8 cellular contexts compared by ENCODE assay signal in the genomic region with DNA sequence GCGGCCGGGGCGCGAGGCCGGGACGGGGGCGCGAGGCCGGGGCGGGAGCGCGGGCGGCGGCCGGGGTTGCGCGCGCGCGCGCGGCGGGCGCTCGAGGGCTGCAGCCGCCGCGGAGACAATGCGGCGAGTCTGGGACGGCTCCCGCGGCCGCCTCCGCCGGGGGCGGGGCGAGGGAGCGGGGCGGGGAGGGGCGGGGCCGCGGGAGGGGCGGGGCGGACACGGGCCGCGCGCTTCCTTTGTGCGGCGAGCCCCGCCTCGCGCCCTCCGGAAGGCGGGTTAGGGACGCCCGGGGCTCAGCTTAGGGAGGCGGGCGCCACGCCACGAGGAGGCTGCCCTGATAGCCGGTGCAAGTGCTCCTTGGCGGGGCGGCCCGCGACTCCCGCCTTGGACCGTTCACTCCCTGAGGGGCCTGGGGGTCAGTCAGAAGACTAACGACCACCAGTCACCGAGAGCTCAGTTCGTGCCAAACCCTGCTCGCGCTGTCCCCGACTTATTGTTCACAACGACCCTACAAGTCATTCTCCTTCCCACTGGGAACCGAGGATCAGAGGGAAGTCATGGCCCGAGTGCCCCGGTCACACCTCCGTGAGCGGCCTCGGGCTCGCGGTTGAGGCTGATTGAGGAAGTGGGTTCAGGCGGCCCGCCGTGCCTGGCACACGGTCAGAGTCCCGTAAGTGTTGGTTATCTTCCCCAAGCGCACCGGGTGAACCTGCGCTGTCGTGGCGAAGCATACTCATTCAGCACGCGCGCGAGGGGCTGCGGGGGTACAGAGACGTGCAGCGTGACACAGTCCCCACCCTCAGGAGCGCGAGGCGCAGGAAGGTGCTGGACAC. TPM values are rescaled to one million over a fixed set of nuclear protein-coding genes. Genes with fewer than 3 reads are reported as not detected.
DNase-seq lines count a peak whose midpoint lies in the region; ATAC-seq, FAIRE-seq and TF ChIP-seq lines count a peak whose summit lies in the region.

No MANE protein-coding gene starts in this region.

- peaks cover 0 to 7% of the 10 kb centered on the region in 2 donors for H3K4me1 ChIP-seq in small intestine (ENCODE audit: control insufficient read depth in 2 of 2, insufficient read depth in 1 of 2, low read depth in 1 of 2, low read length in 1 of 2)

- H3K36me3 ChIP-seq in small intestine (ENCODE audit: control insufficient read depth in 2 of 2, insufficient read depth in 2 of 2, low read length in 2 of 2), result no peaks in the 10 kb centered on the region

- in situ Hi-C loops in T47D (cut with HindIII; ENCODE audit: low pct_unique_long_range_greater_than_20kb, low sequenced_read_pairs), result no loop called here

- DNase-seq in A172 (ENCODE audit: low spot score), result peak; percentile 45
- DNase-seq in NCI-H2107 treated with DMSO at 0.1 percent for 48 hours (lab: John Stamatoyannopoulos, UW; ENCODE audit: unreplicated experiment), result peak; percentile 73
- peak; percentile 83 for DNase-seq in T47D (ENCODE audit: low read depth in 1 of 2, low spot score in 1 of 2)
- DNase-seq in iPS-NIHi7 (ENCODE audit: extremely low spot score), result peak; percentile 91
- DNase-seq in small intestine, result peak; percentile 87

- H3K27ac ChIP-seq in VCaP (peak overlapping the region; percentile 94), small intestine (ENCODE audit: low read depth in 1 of 2, low read length in 1 of 2) (peak overlapping the region; percentile 86 to 96)

- ATAC-seq in GM18520 (IDR thresholded peaks at IDR 0.05; ENCODE audit: unreplicated experiment) (peak; percentile 57), HG03039 (IDR thresholded peaks at IDR 0.05; ENCODE audit: unreplicated experiment) (peak; percentile 74)

- H3K27me3 ChIP-seq in small intestine (ENCODE audit: control insufficient read depth in 2 of 2, insufficient read depth in 2 of 2, low read length in 2 of 2), result no peaks in the 10 kb centered on the region

- FAIRE-seq in small intestine (lab: Jason Lieb, UNC), result no peak

- TF ChIP-seq CTCF in VCaP (conservative IDR thresholded peaks at IDR 0.05), result no peak

- peak overlapping the region; percentile 75 to 94 for H3K4me3 ChIP-seq in small intestine (ENCODE audit: low read depth in 1 of 2, low read length in 2 of 2)

- no peaks in the 10 kb centered on the region for H3K9me3 ChIP-seq in small intestine (ENCODE audit: control insufficient read depth, low read depth)

- 0 to 1% (median 0%) methylated on average over 49 to 104 of the region's 104 CpGs for WGBS in small intestine, 3 donors

RNA-seq across cellular contexts. Expression of a gene that starts 29.1 kb away (rescaled TPM):
- not detected in 2 replicates for total RNA-seq in A172 (2014; rRNA removed; shearing (Covaris generic))
- polyA plus RNA-seq in small intestine, result not detected

Comparison
In these comparisons a context has a peak if more than half of its experiments do, and no peak if none do; other contexts are left out.
1. Peak in every context shown above with its lines: DNase-seq, ATAC-seq, H3K4me3 ChIP-seq and H3K27ac ChIP-seq.